In genomic region chr3:186277268-186277909, GRCh38 we compare ENCODE assay signal across 8 cellular contexts.
A peak's percentile ranks its signal among the peaks of the same experiment; 100 is the strongest.
DNase-seq lines count a peak whose midpoint lies in the region; TF ChIP-seq lines count a peak whose summit lies in the region.

No MANE protein-coding gene starts in this region.

- CTCF ChIA-PET in PC-9 (lab: Charles Lee) = interaction anchor here (0.5 to 1.0 kb wide), 11 partner anchors 12 to 888 kb away, joined by 3 to 7 read pairs (median 3); no protein-coding TSS in a partner anchor

- intact Hi-C loops in PC-9 (cut with micrococcal nuclease; ENCODE audit: unreplicated experiment) = loop anchor here (1.0 to 5.0 kb wide), 4 partner anchors 263 to 615 kb away; no protein-coding TSS in a partner anchor

- H2AFZ ChIP-seq in PC-9 = no peak overlapping the region

- POLR2A ChIA-PET in PC-9 (lab: Charles Lee; ENCODE audit: unreplicated experiment) = interaction anchor here (0.6 kb wide), 1 partner anchor 26 kb away, joined by 4 read pairs; no protein-coding TSS in a partner anchor

- peak; percentile 13 for TF ChIP-seq CTCF in GM12873 (IDR thresholded peaks at IDR 0.05; ENCODE audit: insufficient read depth, low read depth, low read length, missing control alignments)
- TF ChIP-seq CTCF in PC-9 (conservative IDR thresholded peaks at IDR 0.05) = peak; percentile 70
- peak; percentile 62 for TF ChIP-seq CTCF in fibroblast of pulmonary artery (IDR thresholded peaks at IDR 0.05; ENCODE audit: low read length, missing control alignments)

- H3K36me3 ChIP-seq in PC-9 (ENCODE audit: low read depth) = no peaks in the 10 kb centered on the region

- H4K20me1 ChIP-seq in PC-9 (ENCODE audit: insufficient read depth) = no peaks in the 10 kb centered on the region

- H3K4me3 ChIP-seq in PC-9 (no peak overlapping the region), fibroblast of pulmonary artery (replicated peaks; ENCODE audit: low read depth, low read length) (no peak overlapping the region)

- peaks cover 62% of the 10 kb centered on the region for H3K27me3 ChIP-seq in PC-9 (ENCODE audit: insufficient read depth, low read depth)

- H3F3A ChIP-seq in PC-9 (ENCODE audit: insufficient read depth, low read depth) = no peaks in the 10 kb centered on the region

- DNase-seq in PC-9 (peak; percentile 50 to 53), fibroblast of pulmonary artery (ENCODE audit: low read depth) (peak; percentile 79), retina (peak; percentile 59), pons (ENCODE audit: low spot score) (no peak), activated gamma-delta T cell (lab: John Stamatoyannopoulos, UW) (no peak), COLO668 (lab: John Stamatoyannopoulos, UW; ENCODE audit: unreplicated experiment) (no peak), GOT3 (lab: John Stamatoyannopoulos, UW) (no peak)

- BruUV-seq in PC-9 (replicated peaks; lab: Mats Ljungman, UMichigan) = no TSS peak

- no peak overlapping the region for H3K4me2 ChIP-seq in PC-9

- H3K4me1 ChIP-seq in PC-9 (replicated peaks; ENCODE audit: insufficient read depth) = no peaks in the 10 kb centered on the region

- H3K9me3 ChIP-seq in PC-9 (ENCODE audit: insufficient read depth, low read depth) = no peaks in the 10 kb centered on the region

- no peaks in the 10 kb centered on the region for H3K9me2 ChIP-seq in PC-9 (ENCODE audit: insufficient read depth)

- no peak overlapping the region for H3K27ac ChIP-seq in PC-9

- H3K79me2 ChIP-seq in PC-9 (ENCODE audit: low read depth) = no peaks in the 10 kb centered on the region

Comparison
In these comparisons a context has a peak if more than half of its experiments do, and no peak if none do; other contexts are left out.
1. CTCF ChIP-seq: peak in every context shown above with its lines; median percentile 70 in PC-9; 62 in fibroblast of pulmonary artery; 13 in GM12873.
2. DNase-seq: peak in PC-9 (2 of 2), fibroblast of pulmonary artery (single experiment) and retina (single experiment); none in pons (single experiment), activated gamma-delta T cell (single experiment), COLO668 (single experiment) and GOT3 (single experiment).